ENCODE assay signal across 8 cellular contexts in the genomic region with DNA sequence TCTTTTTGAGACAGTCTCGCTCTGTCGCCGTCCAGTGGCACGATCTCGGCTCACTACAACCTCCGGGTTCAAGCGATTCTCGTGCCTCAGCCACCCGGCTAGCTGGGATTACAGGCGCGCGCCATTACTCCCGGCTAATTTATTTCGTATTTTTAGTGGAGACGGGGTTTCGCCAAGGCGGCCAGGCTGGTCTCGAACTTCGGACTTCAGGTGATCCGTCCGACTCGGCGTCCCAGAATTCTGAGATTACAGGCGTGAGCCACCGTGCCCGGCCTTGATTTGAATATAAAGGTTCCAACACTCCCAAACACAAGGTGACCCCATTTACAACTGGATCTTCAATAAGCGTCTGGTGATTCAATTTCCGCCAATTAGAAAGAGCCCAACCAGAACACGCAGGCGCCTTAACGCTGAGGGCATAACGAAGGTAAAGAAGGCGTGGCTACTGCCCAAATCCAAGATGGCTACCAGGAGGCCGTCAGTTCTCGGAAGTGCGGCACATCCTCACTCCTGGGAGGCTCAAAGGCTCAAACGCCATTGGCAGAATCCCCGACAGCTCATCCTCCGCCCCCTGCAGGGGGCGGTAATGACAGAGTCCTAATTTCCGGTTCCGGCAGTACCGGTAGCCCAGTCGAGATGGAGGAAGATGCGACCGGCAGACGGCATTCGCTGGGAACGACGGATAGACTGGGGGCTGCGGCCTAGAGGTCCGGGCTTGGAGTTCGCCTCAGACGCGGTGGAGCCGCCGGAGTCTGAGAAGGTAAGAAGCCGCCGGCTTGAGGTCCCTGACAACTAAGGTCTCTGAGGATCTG. TPM values are rescaled to one million over a fixed set of nuclear protein-coding genes. Genes with fewer than 3 reads are reported as not detected.
DNase-seq lines count a peak whose midpoint lies in the region; ATAC-seq, FAIRE-seq and TF ChIP-seq lines count a peak whose summit lies in the region.

A gene with protein sequence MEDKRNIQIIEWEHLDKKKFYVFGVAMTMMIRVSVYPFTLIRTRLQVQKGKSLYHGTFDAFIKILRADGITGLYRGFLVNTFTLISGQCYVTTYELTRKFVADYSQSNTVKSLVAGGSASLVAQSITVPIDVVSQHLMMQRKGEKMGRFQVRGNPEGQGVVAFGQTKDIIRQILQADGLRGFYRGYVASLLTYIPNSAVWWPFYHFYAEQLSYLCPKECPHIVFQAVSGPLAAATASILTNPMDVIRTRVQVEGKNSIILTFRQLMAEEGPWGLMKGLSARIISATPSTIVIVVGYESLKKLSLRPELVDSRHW (plus strand): TSS at position 617 of the 812 bp plus-strand sequence. CDS start 5,744 bp downstream, outside the sequence.

- peak within 1 kb of the TSS; percentile 37 for H2AK5ac ChIP-seq in trophoblast cell (ENCODE audit: low read length)

- H3K27me3 ChIP-seq in adrenal gland (no peaks in the 10 kb centered on the region), trophoblast cell (ENCODE audit: insufficient read depth, low read length) (no peaks in the 10 kb centered on the region), transverse colon (no peaks in the 10 kb centered on the region)

- peaks cover 6% of the 10 kb centered on the region for H3K79me1 ChIP-seq in trophoblast cell (ENCODE audit: low read length)

- H3K4me2 ChIP-seq in trophoblast cell (ENCODE audit: low read length), result peak within 1 kb of the TSS; percentile 94

- no peak within 1 kb of the TSS for H2BK12ac ChIP-seq in trophoblast cell (ENCODE audit: low read length)

- peak within 1 kb of the TSS; percentile 47 for H3K4ac ChIP-seq in trophoblast cell (ENCODE audit: low read depth, low read length)

- peak; percentile 84 for FAIRE-seq in GM12892 (lab: Jason Lieb, UNC)

- intact Hi-C loops in adrenal gland (cut with DNase I) (no loop called here), cardiac septum (cut with DNase I) (loop anchor here (1.0 to 2.0 kb wide), 2 partner anchors 19 to 33 kb away; no protein-coding TSS in a partner anchor), transverse colon (cut with DNase I; ENCODE audit: low total_unique reads) (no loop called here)

- H3K4me1 ChIP-seq in adrenal gland (replicated peaks in 1 of 2) (peaks cover 0 to 17% of the 10 kb centered on the region in 2 donors), trophoblast cell (ENCODE audit: control insufficient read depth in 1 of 2, insufficient read depth in 2 of 2, low read length in 2 of 2) (peaks cover 4 to 9% of the 10 kb centered on the region in 2 experiments), transverse colon (peaks cover 4 to 31% (median 12%) of the 10 kb centered on the region in 4 donors)

- 2 to 17% (median 3%) methylated on average over 17 to 59 of the region's 59 CpGs for WGBS in adrenal gland, 4 donors
- no CpG with 5 or more reads among the region's 59 CpGs for WGBS in trophoblast cell (ENCODE audit: extremely low coverage, insufficient coverage, insufficient read length)
- 5 to 15% methylated on average over 13 to 59 of the region's 59 CpGs for WGBS in transverse colon (ENCODE audit: low coverage in 1 of 2), 2 donors

- peaks cover 7% of the 10 kb centered on the region for H3K79me2 ChIP-seq in trophoblast cell (ENCODE audit: control insufficient read depth, insufficient read depth, low read length, poor library complexity)

- TF ChIP-seq CTCF in adrenal gland (IDR thresholded peaks at IDR 0.05), result peak; percentile 28 to 68 (median 54)
- TF ChIP-seq CTCF in transverse colon (IDR thresholded peaks at IDR 0.05), result peak; percentile 37 to 75 (median 66)

- H2AFZ ChIP-seq in trophoblast cell (ENCODE audit: insufficient read depth, low read length, poor library complexity), result peak within 1 kb of the TSS; percentile 48

- peak within 1 kb of the TSS; percentile 60 for H4K91ac ChIP-seq in trophoblast cell (ENCODE audit: low read depth, low read length)

- H3K9me3 ChIP-seq in adrenal gland (replicated peaks in 1 of 3) (no peaks in the 10 kb centered on the region), trophoblast cell (ENCODE audit: insufficient read depth, low read depth, low read length) (no peaks in the 10 kb centered on the region), transverse colon (no peaks in the 10 kb centered on the region)

- H4K8ac ChIP-seq in trophoblast cell (ENCODE audit: low read depth, low read length), result peak within 1 kb of the TSS; percentile 85

- H3K27ac ChIP-seq in adrenal gland, result peak within 1 kb of the TSS in 3 of 5 donors; percentile 56 to 83 (median 80)
- peak within 1 kb of the TSS; percentile 15 for H3K27ac ChIP-seq in trophoblast cell (ENCODE audit: low read depth, low read length)
- peak within 1 kb of the TSS; percentile 82 to 91 (median 86) for H3K27ac ChIP-seq in transverse colon

- peak; percentile 95 for ATAC-seq in HG02852 (IDR thresholded peaks at IDR 0.05; ENCODE audit: unreplicated experiment)

- peak; percentile 84 for TF ChIP-seq POLR2A in GM12892 (IDR thresholded peaks at IDR 0.05; ENCODE audit: low read depth, low read length)
- peak; percentile 21 to 65 for TF ChIP-seq POLR2A in adrenal gland (IDR thresholded peaks at IDR 0.05)
- peak; percentile 76 for TF ChIP-seq POLR2A in transverse colon (IDR thresholded peaks at IDR 0.05)

- H3K4me3 ChIP-seq in adrenal gland (peak within 1 kb of the TSS; percentile 10 to 83 (median 74)), trophoblast cell (ENCODE audit: low read depth, low read length) (peak within 1 kb of the TSS; percentile 86), transverse colon (peak within 1 kb of the TSS; percentile 58 to 95 (median 87))

- H3K14ac ChIP-seq in trophoblast cell (ENCODE audit: low read length), result peak within 1 kb of the TSS; percentile 46

- TF ChIP-seq EP300 in transverse colon (IDR thresholded peaks at IDR 0.05; ENCODE audit: low read depth), result peak; percentile 44

- H2BK5ac ChIP-seq in trophoblast cell (ENCODE audit: low read depth, low read length, poor library complexity), result peak within 1 kb of the TSS; percentile 27

- H3K36me3 ChIP-seq in adrenal gland (replicated peaks in 1 of 2), result peaks cover 0 to 7% of the 10 kb centered on the region in 2 donors
- peaks cover 3 to 5% of the 10 kb centered on the region in 2 experiments for H3K36me3 ChIP-seq in trophoblast cell (ENCODE audit: control insufficient read depth in 1 of 2, insufficient read depth in 2 of 2, low read length in 2 of 2)
- no peaks in the 10 kb centered on the region for H3K36me3 ChIP-seq in transverse colon

- H3K18ac ChIP-seq in trophoblast cell (ENCODE audit: low read length), result peak within 1 kb of the TSS; percentile 50

- in situ Hi-C loops in transverse colon (cut with MboI; ENCODE audit: low pct_ligation_motif_present in 1 of 4, low pct_unique_long_range_greater_than_20kb in 1 of 4, low sequenced_read_pairs in 3 of 4), result no loop called here

- H2BK120ac ChIP-seq in trophoblast cell (ENCODE audit: insufficient read depth, low read length, poor library complexity), result peak within 1 kb of the TSS; percentile 15

- DNase-seq in GM12892 (ENCODE audit: insufficient read length) (peak; percentile 92), NCI-H146 (lab: John Stamatoyannopoulos, UW) (peak; percentile 99), T-helper 1 cell (peak; percentile 92 to 99 (median 96)), adrenal gland (peak; percentile 97 to 99 (median 98)), cardiac septum (ENCODE audit: low spot score) (peak; percentile 98), trophoblast cell (peak; percentile 99 to 100), transverse colon (peak; percentile 97)

- H4K12ac ChIP-seq in trophoblast cell (ENCODE audit: low read depth, low read length), result peak within 1 kb of the TSS; percentile 50

- H3K9ac ChIP-seq in trophoblast cell (ENCODE audit: low read length), result peak within 1 kb of the TSS; percentile 87

- H3K23ac ChIP-seq in trophoblast cell (ENCODE audit: low read length), result no peak within 1 kb of the TSS

RNA-seq across cellular contexts. Expression of the gene that starts here (rescaled TPM):
- polyA plus RNA-seq in GM12892 (2012; ENCODE audit: missing spikeins), result 13.9 TPM
- 10 to 100 TPM; 11.4 to 33.7 (median 18.0) TPM for total RNA-seq in adrenal gland
- 10 to 100 TPM in 1 of 3 donors, 1 to 10 TPM in 2; 7.0 to 31.7 (median 8.6) TPM for polyA plus RNA-seq in adrenal gland
- total RNA-seq in cardiac septum, result 15.4 TPM
- 15.7 and 16.0 TPM in 2 replicates for polyA plus RNA-seq in trophoblast cell (2013)
- 10 to 100 TPM in 3 of 4 donors, 1 to 10 TPM in 1; 9.6 to 19.9 (median 18.9) TPM for total RNA-seq in transverse colon

Comparison
In these comparisons a context has a peak if more than half of its experiments do, and no peak if none do; other contexts are left out.
1. Peak in every context shown above with its lines: DNase-seq, ATAC-seq, H3K4me3 ChIP-seq and H3K27ac ChIP-seq.
2. H3K27ac ChIP-seq: peak in every context shown above with its lines; median percentile 86 in transverse colon; 80 in adrenal gland; 15 in trophoblast cell.